In genomic region chr3:45607790-45608189, GRCh38 we compare ENCODE assay signal across 9 cellular contexts. TPM values are rescaled to one million over a fixed set of nuclear protein-coding genes. Genes with fewer than 3 reads are reported as not detected.
DNase-seq lines count a peak whose midpoint lies in the region; ATAC-seq and TF ChIP-seq lines count a peak whose summit lies in the region.
"Had no signal": no experiment of that assay in that cellular context is flagged by ENCODE, and none has a peak within 500 bp of the region (broad histone marks: within the 10 kb centered on the region; RNA-seq: fewer than 3 reads in every experiment).

No MANE protein-coding gene starts in this region.

- H3K36me3 ChIP-seq in SJCRH30 (peaks cover 3% of the 10 kb centered on the region; the same call in 1 of the 2 replicates), rectal smooth muscle tissue (ENCODE audit: control insufficient read depth, insufficient read depth, low read length) (peaks cover 5% of the 10 kb centered on the region)

- H3K27ac ChIP-seq in SJCRH30 (peak overlapping the region; percentile 85), rectal smooth muscle tissue (ENCODE audit: low read depth, low read length) (peak overlapping the region; percentile 38)

- DNase-seq in EH (ENCODE audit: low read depth) (peak; percentile 86), SJCRH30 (peak; percentile 86 to 88), fibroblast of the aortic adventitia (ENCODE audit: low read depth) (peak; percentile 68), NCI-H2196 (lab: John Stamatoyannopoulos, UW; ENCODE audit: unreplicated experiment) (no peak)
- DNase-seq in activated CD8-positive, alpha-beta memory T cell treated with anti-CD3 and anti-CD28 coated beads, Interleukin-2, amount 50 U/mL, for 48 hours, result no peak
- DNase-seq: nucleus accumbens had no signal

- H3K4me1 ChIP-seq in SJCRH30 (peaks cover 66% of the 10 kb centered on the region), rectal smooth muscle tissue (ENCODE audit: control insufficient read depth, insufficient read depth, low read length) (peaks cover 31% of the 10 kb centered on the region)

- no peak overlapping the region for H3K9ac ChIP-seq in rectal smooth muscle tissue (ENCODE audit: low read length)

- ATAC-seq in GM21423 (IDR thresholded peaks at IDR 0.05; ENCODE audit: unreplicated experiment) (no peak), GM21528 (IDR thresholded peaks at IDR 0.05; ENCODE audit: low FRiP score, unreplicated experiment) (no peak)

- H3K9me3 ChIP-seq in SJCRH30 (replicated peaks), result no peaks in the 10 kb centered on the region

- TF ChIP-seq CTCF in fibroblast of the aortic adventitia (IDR thresholded peaks at IDR 0.05; ENCODE audit: insufficient read depth, low read length), result no peak

- H3K27me3 ChIP-seq in SJCRH30 (no peaks in the 10 kb centered on the region), rectal smooth muscle tissue (ENCODE audit: control insufficient read depth, insufficient read depth, low read length) (no peaks in the 10 kb centered on the region)

- H3K4me3 ChIP-seq in SJCRH30 (peak overlapping the region; percentile 34), fibroblast of the aortic adventitia (ENCODE audit: low read depth, low read length) (no peak overlapping the region), rectal smooth muscle tissue (ENCODE audit: low read length) (no peak overlapping the region)

RNA-seq across cellular contexts. Expression of gene LIMD1, which starts 13.2 kb away (rescaled TPM):
- total RNA-seq in SJCRH30 (2014; rRNA removed; shearing (Covaris generic)), result 25.0 and 28.0 TPM in 2 replicates
- total RNA-seq in fibroblast of the aortic adventitia (ENCODE audit: low replicate concordance), result 10.6 and 18.8 TPM in 2 replicates

Comparison
In these comparisons a context has a peak if more than half of its experiments do, and no peak if none do; other contexts are left out.
1. DNase-seq: peak in EH (single experiment), SJCRH30 (2 of 2) and fibroblast of the aortic adventitia (single experiment); none in activated CD8-positive, alpha-beta memory T cell treated with anti-CD3 and anti-CD28 coated beads, Interleukin-2, amount 50 U/mL, for 48 hours (single experiment) and NCI-H2196 (single experiment).